Comparison of ENCODE assay signal across 6 cellular contexts in genomic region chr17:75105269-75106080, GRCh38. TPM values are rescaled to one million over a fixed set of nuclear protein-coding genes. Genes with fewer than 3 reads are reported as not detected.
A peak's percentile ranks its signal among the peaks of the same experiment; 100 is the strongest.
DNase-seq lines count a peak whose midpoint lies in the region; ATAC-seq and TF ChIP-seq lines count a peak whose summit lies in the region.

No MANE protein-coding gene starts in this region.

- TF ChIP-seq POLR2A in right lobe of liver (IDR thresholded peaks at IDR 0.05) = no peak

- peaks cover 7 to 22% (median 15%) of the 10 kb centered on the region in 3 donors for H3K4me1 Mint-ChIP-seq in IgD-negative memory B cell
- H3K4me1 Mint-ChIP-seq in activated CD4-positive, alpha-beta T cell treated with anti-CD3 and anti-CD28 coated beads, Interleukin-2, amount 10 ng/mL, durations not matched to agents 7 days and 5 days = peaks cover 16% of the 10 kb centered on the region
- H3K4me1 Mint-ChIP-seq in activated T-helper 2 cell treated with anti-CD3 and anti-CD28 coated beads, Interferon-gamma antibody, Interleukin-2, Interleukin-4, amounts not matched to agents 10 μg/mL and 5 μg/mL and 100 μg/mL, durations not matched to agents 14 hours and 24 hours and 36 hours (ENCODE audit: low read depth) = peaks cover 7% of the 10 kb centered on the region

- peak overlapping the region in 3 of 4 donors; percentile 24 to 61 (median 47) for H3K4me3 Mint-ChIP-seq in IgD-negative memory B cell
- H3K4me3 Mint-ChIP-seq in activated CD4-positive, alpha-beta T cell treated with anti-CD3 and anti-CD28 coated beads, Interleukin-2, amount 10 ng/mL, durations not matched to agents 7 days and 5 days = no peak overlapping the region
- H3K4me3 Mint-ChIP-seq in activated T-helper 2 cell treated with anti-CD3 and anti-CD28 coated beads, Interferon-gamma antibody, Interleukin-2, Interleukin-4, amounts not matched to agents 10 μg/mL and 5 μg/mL and 100 μg/mL, durations not matched to agents 14 hours and 24 hours and 36 hours (ENCODE audit: low read depth) = no peak overlapping the region

- DNase-seq in COR-L47 (lab: John Stamatoyannopoulos, UW) = peak; percentile 83
- peak; percentile 40 for DNase-seq in activated CD4-positive, alpha-beta T cell treated with anti-CD3 and anti-CD28 coated beads, Interleukin-2, amount 10 ng/mL, durations not matched to agents 7 days and 5 days
- DNase-seq in right lobe of liver = peak in 2 of 3 donors; percentile 57 to 66
- no peak for DNase-seq in activated T-helper 2 cell treated with anti-CD3 and anti-CD28 coated beads, Interferon-gamma antibody, Interleukin-2, Interleukin-4, amounts not matched to agents 10 μg/mL and 5 μg/mL and 100 μg/mL, durations not matched to agents 14 hours and 24 hours and 36 hours (ENCODE audit: low spot score)

- WGBS in right lobe of liver (ENCODE audit: insufficient coverage, low coverage, low lambda C conversion rate, missing lambda C conversion rate) = 27% methylated on average over 11 of the region's 15 CpGs

- peaks cover 0 to 8% (median 3%) of the 10 kb centered on the region in 4 donors for H3K4me1 ChIP-seq in right lobe of liver

- CTCF ChIA-PET in activated CD4-positive, alpha-beta T cell treated with anti-CD3 and anti-CD28 coated beads, Interleukin-2, amount 10 ng/mL, durations not matched to agents 7 days and 5 days (lab: Charles Lee) = interaction anchor here (0.7 to 4.2 kb wide), 11 partner anchors 9 to 144 kb away, joined by 3 to 27 read pairs (median 4); partner anchors contain the start of genes NT5C and SLC16A5

- no peak overlapping the region for H3K4me3 ChIP-seq in right lobe of liver

- H3K27ac ChIP-seq in right lobe of liver = no peak overlapping the region

- no peaks in the 10 kb centered on the region for H3K27me3 ChIP-seq in right lobe of liver

- ATAC-seq in right lobe of liver = peak; percentile 67 to 80 (median 73)
- ATAC-seq in HG03095 (IDR thresholded peaks at IDR 0.05; ENCODE audit: unreplicated experiment) = no peak

- peaks cover 4% of the 10 kb centered on the region for H3K27me3 Mint-ChIP-seq in IgD-negative memory B cell
- no peaks in the 10 kb centered on the region for H3K27me3 Mint-ChIP-seq in activated CD4-positive, alpha-beta T cell treated with anti-CD3 and anti-CD28 coated beads, Interleukin-2, amount 10 ng/mL, durations not matched to agents 7 days and 5 days
- no peaks in the 10 kb centered on the region for H3K27me3 Mint-ChIP-seq in activated T-helper 2 cell treated with anti-CD3 and anti-CD28 coated beads, Interferon-gamma antibody, Interleukin-2, Interleukin-4, amounts not matched to agents 10 μg/mL and 5 μg/mL and 100 μg/mL, durations not matched to agents 14 hours and 24 hours and 36 hours (ENCODE audit: low read depth)

- no peaks in the 10 kb centered on the region for H3K9me3 Mint-ChIP-seq in IgD-negative memory B cell
- no peaks in the 10 kb centered on the region for H3K9me3 Mint-ChIP-seq in activated CD4-positive, alpha-beta T cell treated with anti-CD3 and anti-CD28 coated beads, Interleukin-2, amount 10 ng/mL, durations not matched to agents 7 days and 5 days
- no peaks in the 10 kb centered on the region for H3K9me3 Mint-ChIP-seq in activated T-helper 2 cell treated with anti-CD3 and anti-CD28 coated beads, Interferon-gamma antibody, Interleukin-2, Interleukin-4, amounts not matched to agents 10 μg/mL and 5 μg/mL and 100 μg/mL, durations not matched to agents 14 hours and 24 hours and 36 hours

- H3K36me3 ChIP-seq in right lobe of liver = no peaks in the 10 kb centered on the region

- H3K27ac Mint-ChIP-seq in IgD-negative memory B cell = peak overlapping the region in 2 of 3 donors; percentile 59 to 91
- peak overlapping the region; percentile 69 for H3K27ac Mint-ChIP-seq in activated CD4-positive, alpha-beta T cell treated with anti-CD3 and anti-CD28 coated beads, Interleukin-2, amount 10 ng/mL, durations not matched to agents 7 days and 5 days
- no peak overlapping the region for H3K27ac Mint-ChIP-seq in activated T-helper 2 cell treated with anti-CD3 and anti-CD28 coated beads, Interferon-gamma antibody, Interleukin-2, Interleukin-4, amounts not matched to agents 10 μg/mL and 5 μg/mL and 100 μg/mL, durations not matched to agents 14 hours and 24 hours and 36 hours

- TF ChIP-seq CTCF in right lobe of liver (IDR thresholded peaks at IDR 0.05) = peak; percentile 70 to 77 (median 74)

- intact Hi-C loops in right lobe of liver (cut with DNase I) = no loop called here
- intact Hi-C loops in activated T-helper 2 cell treated with anti-CD3 and anti-CD28 coated beads, Interferon-gamma antibody, Interleukin-2, Interleukin-4, amounts not matched to agents 10 μg/mL and 5 μg/mL and 100 μg/mL, durations not matched to agents 14 hours and 24 hours and 36 hours (cut with micrococcal nuclease) = loop anchor here (5.0 kb wide), 1 partner anchor 143 kb away; no protein-coding TSS in a partner anchor

- peaks cover 6% of the 10 kb centered on the region for H3K36me3 Mint-ChIP-seq in IgD-negative memory B cell
- no peaks in the 10 kb centered on the region for H3K36me3 Mint-ChIP-seq in activated CD4-positive, alpha-beta T cell treated with anti-CD3 and anti-CD28 coated beads, Interleukin-2, amount 10 ng/mL, durations not matched to agents 7 days and 5 days (ENCODE audit: low read depth)
- peaks cover 2% of the 10 kb centered on the region for H3K36me3 Mint-ChIP-seq in activated T-helper 2 cell treated with anti-CD3 and anti-CD28 coated beads, Interferon-gamma antibody, Interleukin-2, Interleukin-4, amounts not matched to agents 10 μg/mL and 5 μg/mL and 100 μg/mL, durations not matched to agents 14 hours and 24 hours and 36 hours (ENCODE audit: low read depth)

- POLR2A ChIA-PET in activated CD4-positive, alpha-beta T cell treated with anti-CD3 and anti-CD28 coated beads, Interleukin-2, amount 10 ng/mL, durations not matched to agents 7 days and 5 days (lab: Charles Lee) = no interaction called here

- no peaks in the 10 kb centered on the region for H3K9me3 ChIP-seq in right lobe of liver

RNA-seq across cellular contexts. Expression of gene ARMC7, which starts 4.3 kb away (rescaled TPM):
- polyA plus RNA-seq in IgD-negative memory B cell = 4.5 TPM
- total RNA-seq in activated CD4-positive, alpha-beta T cell treated with anti-CD3 and anti-CD28 coated beads, Interleukin-2, amount 10 ng/mL, durations not matched to agents 7 days and 5 days = 10 to 100 TPM; 18.5 to 18.8 TPM
- total RNA-seq in right lobe of liver = 1 to 10 TPM; 4.7 to 6.3 (median 5.3) TPM
- 9.9 and 10.1 TPM in 2 replicates for total RNA-seq in activated T-helper 2 cell treated with anti-CD3 and anti-CD28 coated beads, Interferon-gamma antibody, Interleukin-2, Interleukin-4, amounts not matched to agents 10 μg/mL and 5 μg/mL and 100 μg/mL, durations not matched to agents 14 hours and 24 hours and 36 hours

RNA-seq across cellular contexts. Expression of gene SLC16A5, which starts 17.7 kb away (rescaled TPM):
- polyA plus RNA-seq in IgD-negative memory B cell = 3.0 TPM
- 10 to 100 TPM; 11.4 to 12.2 TPM for total RNA-seq in activated CD4-positive, alpha-beta T cell treated with anti-CD3 and anti-CD28 coated beads, Interleukin-2, amount 10 ng/mL, durations not matched to agents 7 days and 5 days
- 1 to 10 TPM; 1.2 to 3.7 (median 1.7) TPM for total RNA-seq in right lobe of liver
- 11.6 and 11.8 TPM in 2 replicates for total RNA-seq in activated T-helper 2 cell treated with anti-CD3 and anti-CD28 coated beads, Interferon-gamma antibody, Interleukin-2, Interleukin-4, amounts not matched to agents 10 μg/mL and 5 μg/mL and 100 μg/mL, durations not matched to agents 14 hours and 24 hours and 36 hours

RNA-seq across cellular contexts. Expression of gene NT5C, which starts 26.1 kb away (rescaled TPM):
- 150 TPM for polyA plus RNA-seq in IgD-negative memory B cell
- total RNA-seq in activated CD4-positive, alpha-beta T cell treated with anti-CD3 and anti-CD28 coated beads, Interleukin-2, amount 10 ng/mL, durations not matched to agents 7 days and 5 days = 10 to 100 TPM; 45.2 to 50.4 TPM
- total RNA-seq in right lobe of liver = 10 to 100 TPM; 10.5 to 35.1 (median 12.6) TPM
- total RNA-seq in activated T-helper 2 cell treated with anti-CD3 and anti-CD28 coated beads, Interferon-gamma antibody, Interleukin-2, Interleukin-4, amounts not matched to agents 10 μg/mL and 5 μg/mL and 100 μg/mL, durations not matched to agents 14 hours and 24 hours and 36 hours = 72.7 and 86.6 TPM in 2 replicates

RNA-seq across cellular contexts. Expression of gene JPT1, which starts 48.8 kb away (rescaled TPM):
- 150 TPM for polyA plus RNA-seq in IgD-negative memory B cell
- total RNA-seq in activated CD4-positive, alpha-beta T cell treated with anti-CD3 and anti-CD28 coated beads, Interleukin-2, amount 10 ng/mL, durations not matched to agents 7 days and 5 days = 100 to 1,000 TPM; 277 to 280 TPM
- 10 to 100 TPM; 16.7 to 57.8 (median 29.5) TPM for total RNA-seq in right lobe of liver
- total RNA-seq in activated T-helper 2 cell treated with anti-CD3 and anti-CD28 coated beads, Interferon-gamma antibody, Interleukin-2, Interleukin-4, amounts not matched to agents 10 μg/mL and 5 μg/mL and 100 μg/mL, durations not matched to agents 14 hours and 24 hours and 36 hours = 282 and 290 TPM in 2 replicates

RNA-seq across cellular contexts. Expression of gene KCTD2, which starts 58.5 kb away (rescaled TPM):
- polyA plus RNA-seq in IgD-negative memory B cell = 5.7 TPM
- 10 to 100 TPM; 21.7 TPM for total RNA-seq in activated CD4-positive, alpha-beta T cell treated with anti-CD3 and anti-CD28 coated beads, Interleukin-2, amount 10 ng/mL, durations not matched to agents 7 days and 5 days
- 10 to 100 TPM in 1 of 6 experiments, 1 to 10 TPM in 5; 7.2 to 10.3 (median 8.1) TPM for total RNA-seq in right lobe of liver
- total RNA-seq in activated T-helper 2 cell treated with anti-CD3 and anti-CD28 coated beads, Interferon-gamma antibody, Interleukin-2, Interleukin-4, amounts not matched to agents 10 μg/mL and 5 μg/mL and 100 μg/mL, durations not matched to agents 14 hours and 24 hours and 36 hours = 18.0 and 20.7 TPM in 2 replicates

Comparison
In these comparisons a context has a peak if more than half of its experiments do, and no peak if none do; other contexts are left out.
1. H3K4me3 Mint-ChIP-seq: peak in IgD-negative memory B cell (3 of 4); none in activated CD4-positive, alpha-beta T cell treated with anti-CD3 and anti-CD28 coated beads, Interleukin-2, amount 10 ng/mL, durations not matched to agents 7 days and 5 days (single experiment) and activated T-helper 2 cell treated with anti-CD3 and anti-CD28 coated beads, Interferon-gamma antibody, Interleukin-2, Interleukin-4, amounts not matched to agents 10 μg/mL and 5 μg/mL and 100 μg/mL, durations not matched to agents 14 hours and 24 hours and 36 hours (single experiment).